Comparison of ENCODE assay signal across 13 cellular contexts in the genomic region with DNA sequence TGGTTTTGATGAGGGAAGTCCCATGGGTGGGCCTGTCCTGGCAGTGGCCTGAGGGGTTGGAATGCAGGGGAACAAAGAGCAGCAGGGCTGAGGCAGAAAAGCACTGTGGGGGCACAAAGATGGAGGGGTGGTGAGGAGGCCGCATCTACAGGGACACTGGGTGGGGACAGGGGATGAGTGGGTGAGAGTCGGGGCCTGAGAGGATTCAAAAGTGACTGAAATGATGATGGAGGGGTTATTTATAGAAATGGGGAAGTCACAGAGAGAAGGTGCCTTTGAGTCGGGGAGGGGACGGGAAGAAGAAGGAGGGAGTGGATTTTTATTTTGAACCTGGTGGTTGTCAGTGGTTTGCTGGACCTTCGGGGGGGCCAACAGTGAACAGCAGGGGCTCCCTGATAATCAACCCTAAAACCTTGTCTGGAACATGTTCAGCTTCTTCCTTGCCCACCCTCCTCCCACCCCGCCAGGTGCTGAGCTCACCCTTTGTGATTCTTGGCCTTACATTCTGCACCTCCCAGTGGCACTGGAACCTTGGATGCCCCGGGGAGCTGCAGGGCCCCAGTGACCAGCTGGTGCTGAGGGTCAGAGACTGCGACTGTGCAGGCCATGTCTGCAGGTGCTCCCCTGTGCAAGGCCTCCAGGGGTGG. TPM values are rescaled to one million over a fixed set of nuclear protein-coding genes. Genes with fewer than 3 reads are reported as not detected.
A peak's percentile ranks its signal among the peaks of the same experiment; 100 is the strongest.
DNase-seq lines count a peak whose midpoint lies in the region; ATAC-seq and TF ChIP-seq lines count a peak whose summit lies in the region.
"Had no signal": no experiment of that assay in that cellular context is flagged by ENCODE, and none has a peak within 500 bp of the region (broad histone marks: within the 10 kb centered on the region; RNA-seq: fewer than 3 reads in every experiment).

No MANE protein-coding gene starts in this region.

- H3K27ac Mint-ChIP-seq in glutamatergic neuron (ENCODE audit: unreplicated experiment), result peak overlapping the region; percentile 80
- H3K27ac Mint-ChIP-seq: type B pancreatic cell had no signal

- DNase-seq in Karpas-422, result peak; percentile 77
- DNase-seq in glutamatergic neuron, result no peak
- no peak for DNase-seq in activated effector memory CD4-positive, alpha-beta T cell treated with Interleukin-2 at 50 U/mL for 16 hours
- no peak for DNase-seq in effector CD4-positive, alpha-beta T cell
- DNase-seq in thyroid gland, result no peak
- DNase-seq: activated CD4-positive, alpha-beta T cell treated with anti-CD3 and anti-CD28 coated beads for 4 hours; foreskin keratinocyte; midbrain; NCI-H524 treated with DMSO at 0.1 percent for 48 hours had no signal

- peaks cover 59% of the 10 kb centered on the region for H3K4me1 ChIP-seq in Karpas-422 (ENCODE audit: low read length)
- peaks cover 7 to 21% of the 10 kb centered on the region in 2 donors for H3K4me1 ChIP-seq in thyroid gland

- peaks cover 14% of the 10 kb centered on the region for H3K27me3 Mint-ChIP-seq in glutamatergic neuron (ENCODE audit: unreplicated experiment)

- H3K27ac ChIP-seq in Karpas-422 (ENCODE audit: low read length) (no peak overlapping the region), thyroid gland (no peak overlapping the region)
- H3K27ac ChIP-seq: foreskin keratinocyte had no signal

- peaks cover 50% of the 10 kb centered on the region for H3K4me1 Mint-ChIP-seq in glutamatergic neuron (ENCODE audit: low read depth, unreplicated experiment)

- H3K4me3 ChIP-seq in Karpas-422 (ENCODE audit: low read length) (no peak overlapping the region; the same call in 1 of the 2 replicates), thyroid gland (replicated peaks in 1 of 3) (no peak overlapping the region)

- no peak for TF ChIP-seq POLR2A in thyroid gland (IDR thresholded peaks at IDR 0.05)

- no peaks in the 10 kb centered on the region for H3K36me3 ChIP-seq in Karpas-422 (ENCODE audit: insufficient read depth, low read length)
- H3K36me3 ChIP-seq in thyroid gland, result no peaks in the 10 kb centered on the region

- H3K27me3 ChIP-seq in Karpas-422 (ENCODE audit: low read length), result peaks cover 6% of the 10 kb centered on the region; the same call in 1 of the 2 replicates
- no peaks in the 10 kb centered on the region for H3K27me3 ChIP-seq in thyroid gland
- H3K27me3 ChIP-seq: foreskin keratinocyte had no signal

- no peak overlapping the region for H3K4me3 Mint-ChIP-seq in glutamatergic neuron (ENCODE audit: unreplicated experiment)
- H3K4me3 Mint-ChIP-seq: type B pancreatic cell had no signal

- H3K79me2 ChIP-seq in Karpas-422 (ENCODE audit: low read length), result no peaks in the 10 kb centered on the region

- H3K9me3 Mint-ChIP-seq in glutamatergic neuron (ENCODE audit: unreplicated experiment), result peaks cover 19% of the 10 kb centered on the region
- H3K9me3 Mint-ChIP-seq: type B pancreatic cell had no signal

- no peak overlapping the region for H2AFZ ChIP-seq in Karpas-422 (ENCODE audit: low read length)

- H3K4me2 ChIP-seq in Karpas-422 (ENCODE audit: low read depth, low read length, poor library complexity, severe bottlenecking), result peak overlapping the region; percentile 55

- no peaks in the 10 kb centered on the region for H3K9me2 ChIP-seq in Karpas-422 (replicated peaks; ENCODE audit: insufficient read depth, low read length)

- WGBS in thyroid gland, 2 donors, result 83 to 88% methylated on average over 8 of the region's 8 CpGs

- ATAC-seq in GM18498 (IDR thresholded peaks at IDR 0.05; ENCODE audit: unreplicated experiment) (peak; percentile 17), GM21529 (IDR thresholded peaks at IDR 0.05; ENCODE audit: unreplicated experiment) (peak; percentile 32), HG03469 (IDR thresholded peaks at IDR 0.05; ENCODE audit: unreplicated experiment) (no peak)
- ATAC-seq: foreskin keratinocyte had no signal

- TF ChIP-seq CTCF in glutamatergic neuron (IDR thresholded peaks at IDR 0.05; ENCODE audit: partially characterized antibody, unreplicated experiment), result no peak
- TF ChIP-seq CTCF in thyroid gland (IDR thresholded peaks at IDR 0.05), result no peak

- peaks cover 6% of the 10 kb centered on the region; the same call in 1 of the 2 replicates for H4K20me1 ChIP-seq in Karpas-422 (ENCODE audit: insufficient read depth, low read depth, low read length)

- H3K9ac ChIP-seq in Karpas-422 (ENCODE audit: low read length), result no peak overlapping the region

- no peaks in the 10 kb centered on the region for H3K36me3 Mint-ChIP-seq in glutamatergic neuron (ENCODE audit: unreplicated experiment)
- H3K36me3 Mint-ChIP-seq: type B pancreatic cell had no signal

- H3K9me3 ChIP-seq in Karpas-422 (ENCODE audit: low read length), result no peaks in the 10 kb centered on the region
- H3K9me3 ChIP-seq in thyroid gland, result no peaks in the 10 kb centered on the region

- intact Hi-C loops in thyroid gland (cut with DNase I), result no loop called here

RNA-seq across cellular contexts. Expression of gene IER5, which starts 42.9 kb away (rescaled TPM):
- 5.3 and 9.9 TPM in 2 replicates for total RNA-seq in Karpas-422 (2014; rRNA removed; shearing (Covaris generic); ENCODE audit: low replicate concordance)
- total RNA-seq in glutamatergic neuron (ENCODE audit: unreplicated experiment) (8.8 TPM), thyroid gland (1 to 10 TPM; 7.2 to 7.8 (median 7.6) TPM)
